8 cellular contexts compared by ENCODE assay signal in genomic region chrX:123860506-123860840, GRCh38. TPM values are rescaled to one million over a fixed set of nuclear protein-coding genes. Genes with fewer than 3 reads are reported as not detected.
DNase-seq lines count a peak whose midpoint lies in the region; TF ChIP-seq lines count a peak whose summit lies in the region.

No MANE protein-coding gene starts in this region.

- H2BK5ac ChIP-seq in trophoblast cell (ENCODE audit: low read depth, low read length, poor library complexity), result peak overlapping the region; percentile 87

- peaks cover 2% of the 10 kb centered on the region for H3K27me3 Mint-ChIP-seq in activated CD4-positive, alpha-beta T cell treated with anti-CD3 and anti-CD28 coated beads, Interleukin-2, amount 10 ng/mL, durations not matched to agents 7 days and 5 days
- H3K27me3 Mint-ChIP-seq in activated CD4-positive, alpha-beta memory T cell treated with anti-CD3 and anti-CD28 coated beads, Interleukin-2, amount 10 ng/mL, durations not matched to agents 7 days and 5 days, result no peaks in the 10 kb centered on the region
- H3K27me3 Mint-ChIP-seq in glutamatergic neuron (ENCODE audit: unreplicated experiment), result peaks cover 3% of the 10 kb centered on the region

- peaks cover 20% of the 10 kb centered on the region for H3K4me1 Mint-ChIP-seq in activated CD4-positive, alpha-beta T cell treated with anti-CD3 and anti-CD28 coated beads, Interleukin-2, amount 10 ng/mL, durations not matched to agents 7 days and 5 days
- peaks cover 19% of the 10 kb centered on the region for H3K4me1 Mint-ChIP-seq in activated CD4-positive, alpha-beta memory T cell treated with anti-CD3 and anti-CD28 coated beads, Interleukin-2, amount 10 ng/mL, durations not matched to agents 7 days and 5 days
- peaks cover 5% of the 10 kb centered on the region for H3K4me1 Mint-ChIP-seq in glutamatergic neuron (ENCODE audit: low read depth, unreplicated experiment)

- TF ChIP-seq CTCF in glutamatergic neuron (IDR thresholded peaks at IDR 0.05; ENCODE audit: partially characterized antibody, unreplicated experiment), result no peak

- peak overlapping the region; percentile 70 for H3K4ac ChIP-seq in trophoblast cell (ENCODE audit: low read depth, low read length)

- H3K27ac Mint-ChIP-seq in activated CD4-positive, alpha-beta T cell treated with anti-CD3 and anti-CD28 coated beads, Interleukin-2, amount 10 ng/mL, durations not matched to agents 7 days and 5 days, result peak overlapping the region; percentile 95
- peak overlapping the region; percentile 94 for H3K27ac Mint-ChIP-seq in activated CD4-positive, alpha-beta memory T cell treated with anti-CD3 and anti-CD28 coated beads, Interleukin-2, amount 10 ng/mL, durations not matched to agents 7 days and 5 days
- H3K27ac Mint-ChIP-seq in glutamatergic neuron (ENCODE audit: unreplicated experiment), result peak overlapping the region; percentile 86

- peak; percentile 46 for DNase-seq in activated CD4-positive, alpha-beta T cell treated with anti-CD3 and anti-CD28 coated beads, Interleukin-2, amount 10 ng/mL, durations not matched to agents 7 days and 5 days
- no peak for DNase-seq in activated CD4-positive, alpha-beta T cell treated with anti-CD3 and anti-CD28 coated beads for 48 hours
- no peak for DNase-seq in H7
- DNase-seq in Kasumi-1 (lab: John Stamatoyannopoulos, UW), result peak; percentile 56 to 57
- peak; percentile 50 for DNase-seq in activated CD4-positive, alpha-beta memory T cell treated with anti-CD3 and anti-CD28 coated beads, Interleukin-2, amount 10 ng/mL, durations not matched to agents 7 days and 5 days
- DNase-seq in glutamatergic neuron, result no peak
- peak; percentile 27 to 49 for DNase-seq in trophoblast cell
- no peak for DNase-seq in T1000 (lab: John Stamatoyannopoulos, UW)

- H2BK12ac ChIP-seq in trophoblast cell (ENCODE audit: low read length), result no peak overlapping the region

- H3K36me3 ChIP-seq in H7 (replicated peaks; ENCODE audit: control insufficient read depth, insufficient read depth, low read length), result no peaks in the 10 kb centered on the region
- H3K36me3 ChIP-seq in trophoblast cell (ENCODE audit: control insufficient read depth in 1 of 2, insufficient read depth in 2 of 2, low read length in 2 of 2), result peaks cover 0 to 3% of the 10 kb centered on the region in 2 experiments

- no peak overlapping the region for H2AK5ac ChIP-seq in trophoblast cell (ENCODE audit: low read length)

- no peak overlapping the region for H3K18ac ChIP-seq in trophoblast cell (ENCODE audit: low read length)

- H3K4me3 ChIP-seq in H7 (ENCODE audit: insufficient read depth, low read depth, low read length) (peak overlapping the region; percentile 82), trophoblast cell (ENCODE audit: low read depth, low read length) (peak overlapping the region; percentile 71)

- H3K79me1 ChIP-seq in trophoblast cell (ENCODE audit: low read length), result peaks cover 8% of the 10 kb centered on the region

- H3K36me3 Mint-ChIP-seq in activated CD4-positive, alpha-beta T cell treated with anti-CD3 and anti-CD28 coated beads, Interleukin-2, amount 10 ng/mL, durations not matched to agents 7 days and 5 days (ENCODE audit: low read depth), result peaks cover 5% of the 10 kb centered on the region
- peaks cover 8% of the 10 kb centered on the region for H3K36me3 Mint-ChIP-seq in activated CD4-positive, alpha-beta memory T cell treated with anti-CD3 and anti-CD28 coated beads, Interleukin-2, amount 10 ng/mL, durations not matched to agents 7 days and 5 days (ENCODE audit: low read depth)
- H3K36me3 Mint-ChIP-seq in glutamatergic neuron (ENCODE audit: unreplicated experiment), result no peaks in the 10 kb centered on the region

- no peaks in the 10 kb centered on the region for H3K9me3 ChIP-seq in trophoblast cell (ENCODE audit: insufficient read depth, low read depth, low read length)

- no CpG with 5 or more reads among the region's 3 CpGs for WGBS in trophoblast cell (ENCODE audit: extremely low coverage, insufficient coverage, insufficient read length)

- H3K4me2 ChIP-seq in trophoblast cell (ENCODE audit: low read length), result peak overlapping the region; percentile 48

- H3K9me3 Mint-ChIP-seq in activated CD4-positive, alpha-beta T cell treated with anti-CD3 and anti-CD28 coated beads, Interleukin-2, amount 10 ng/mL, durations not matched to agents 7 days and 5 days, result no peaks in the 10 kb centered on the region
- no peaks in the 10 kb centered on the region for H3K9me3 Mint-ChIP-seq in activated CD4-positive, alpha-beta memory T cell treated with anti-CD3 and anti-CD28 coated beads, Interleukin-2, amount 10 ng/mL, durations not matched to agents 7 days and 5 days
- H3K9me3 Mint-ChIP-seq in glutamatergic neuron (ENCODE audit: unreplicated experiment), result peaks cover 5% of the 10 kb centered on the region

- peaks cover 7% of the 10 kb centered on the region for H3K79me2 ChIP-seq in trophoblast cell (ENCODE audit: control insufficient read depth, insufficient read depth, low read length, poor library complexity)

- H4K91ac ChIP-seq in trophoblast cell (ENCODE audit: low read depth, low read length), result peak overlapping the region; percentile 88

- peak overlapping the region; percentile 90 for H4K12ac ChIP-seq in trophoblast cell (ENCODE audit: low read depth, low read length)

- H3K9ac ChIP-seq in trophoblast cell (ENCODE audit: low read length), result peak overlapping the region; percentile 79

- H4K8ac ChIP-seq in trophoblast cell (ENCODE audit: low read depth, low read length), result peak overlapping the region; percentile 85

- no peaks in the 10 kb centered on the region for H3K4me1 ChIP-seq in trophoblast cell (ENCODE audit: control insufficient read depth in 1 of 2, insufficient read depth in 2 of 2, low read length in 2 of 2)

- no peak overlapping the region for H3K23ac ChIP-seq in trophoblast cell (ENCODE audit: low read length)

- peak overlapping the region; percentile 90 for H3K4me3 Mint-ChIP-seq in activated CD4-positive, alpha-beta T cell treated with anti-CD3 and anti-CD28 coated beads, Interleukin-2, amount 10 ng/mL, durations not matched to agents 7 days and 5 days
- peak overlapping the region; percentile 88 for H3K4me3 Mint-ChIP-seq in activated CD4-positive, alpha-beta memory T cell treated with anti-CD3 and anti-CD28 coated beads, Interleukin-2, amount 10 ng/mL, durations not matched to agents 7 days and 5 days
- H3K4me3 Mint-ChIP-seq in glutamatergic neuron (ENCODE audit: unreplicated experiment), result peak overlapping the region; percentile 90

- no peaks in the 10 kb centered on the region for H3K27me3 ChIP-seq in H7 (ENCODE audit: control insufficient read depth, insufficient read depth, low read length)
- no peaks in the 10 kb centered on the region for H3K27me3 ChIP-seq in trophoblast cell (ENCODE audit: insufficient read depth, low read length)

- POLR2A ChIA-PET in activated CD4-positive, alpha-beta T cell treated with anti-CD3 and anti-CD28 coated beads, Interleukin-2, amount 10 ng/mL, durations not matched to agents 7 days and 5 days (lab: Charles Lee), result no interaction called here
- POLR2A ChIA-PET in activated CD4-positive, alpha-beta memory T cell treated with anti-CD3 and anti-CD28 coated beads, Interleukin-2, amount 10 ng/mL, durations not matched to agents 7 days and 5 days (lab: Charles Lee), result interaction anchor here (0.7 to 3.1 kb wide), 5 partner anchors 10 to 487 kb away, joined by 3 to 22 read pairs (median 11); partner anchors contain the start of gene STAG2

- peak overlapping the region; percentile 62 for H2BK120ac ChIP-seq in trophoblast cell (ENCODE audit: insufficient read depth, low read length, poor library complexity)

- H3K14ac ChIP-seq in trophoblast cell (ENCODE audit: low read length), result peak overlapping the region; percentile 77

- H2AFZ ChIP-seq in trophoblast cell (ENCODE audit: insufficient read depth, low read length, poor library complexity), result no peak overlapping the region

- CTCF ChIA-PET in activated CD4-positive, alpha-beta T cell treated with anti-CD3 and anti-CD28 coated beads, Interleukin-2, amount 10 ng/mL, durations not matched to agents 7 days and 5 days (lab: Charles Lee), result no interaction called here
- CTCF ChIA-PET in activated CD4-positive, alpha-beta memory T cell treated with anti-CD3 and anti-CD28 coated beads, Interleukin-2, amount 10 ng/mL, durations not matched to agents 7 days and 5 days (lab: Charles Lee), result interaction anchor here (0.9 kb wide), 1 partner anchor 27 kb away, joined by 3 read pairs; no protein-coding TSS in a partner anchor

- peak overlapping the region; percentile 99 for H3K27ac ChIP-seq in trophoblast cell (ENCODE audit: low read depth, low read length)

RNA-seq across cellular contexts. Expression of gene XIAP, which starts 0.6 kb away (rescaled TPM):
- total RNA-seq in activated CD4-positive, alpha-beta T cell treated with anti-CD3 and anti-CD28 coated beads, Interleukin-2, amount 10 ng/mL, durations not matched to agents 7 days and 5 days, result 10 to 100 TPM; 26.5 to 38.6 TPM
- total RNA-seq in H7 (2014; rRNA removed; shearing (Covaris generic)), result 27.2 and 37.7 TPM in 2 replicates
- total RNA-seq in activated CD4-positive, alpha-beta memory T cell treated with anti-CD3 and anti-CD28 coated beads, Interleukin-2, amount 10 ng/mL, durations not matched to agents 7 days and 5 days, result 10 to 100 TPM; 47.6 to 53.3 TPM
- total RNA-seq in glutamatergic neuron (ENCODE audit: unreplicated experiment), result 37.1 TPM
- 29.1 and 30.0 TPM in 2 replicates for polyA plus RNA-seq in trophoblast cell (2013)

Comparison
In these comparisons a context has a peak if more than half of its experiments do, and no peak if none do; other contexts are left out.
1. DNase-seq: peak in activated CD4-positive, alpha-beta T cell treated with anti-CD3 and anti-CD28 coated beads, Interleukin-2, amount 10 ng/mL, durations not matched to agents 7 days and 5 days (single experiment), Kasumi-1 (2 of 2), activated CD4-positive, alpha-beta memory T cell treated with anti-CD3 and anti-CD28 coated beads, Interleukin-2, amount 10 ng/mL, durations not matched to agents 7 days and 5 days (single experiment) and trophoblast cell (2 of 2); none in activated CD4-positive, alpha-beta T cell treated with anti-CD3 and anti-CD28 coated beads for 48 hours (single experiment), H7 (single experiment), glutamatergic neuron (single experiment) and T1000 (single experiment).
2. Peak in every context shown above with its lines, with median percentiles within 50 percentile points of each other: H3K27ac Mint-ChIP-seq and H3K4me3 Mint-ChIP-seq.